Comparison of ENCODE assay signal across 2 cellular contexts in the genomic region with DNA sequence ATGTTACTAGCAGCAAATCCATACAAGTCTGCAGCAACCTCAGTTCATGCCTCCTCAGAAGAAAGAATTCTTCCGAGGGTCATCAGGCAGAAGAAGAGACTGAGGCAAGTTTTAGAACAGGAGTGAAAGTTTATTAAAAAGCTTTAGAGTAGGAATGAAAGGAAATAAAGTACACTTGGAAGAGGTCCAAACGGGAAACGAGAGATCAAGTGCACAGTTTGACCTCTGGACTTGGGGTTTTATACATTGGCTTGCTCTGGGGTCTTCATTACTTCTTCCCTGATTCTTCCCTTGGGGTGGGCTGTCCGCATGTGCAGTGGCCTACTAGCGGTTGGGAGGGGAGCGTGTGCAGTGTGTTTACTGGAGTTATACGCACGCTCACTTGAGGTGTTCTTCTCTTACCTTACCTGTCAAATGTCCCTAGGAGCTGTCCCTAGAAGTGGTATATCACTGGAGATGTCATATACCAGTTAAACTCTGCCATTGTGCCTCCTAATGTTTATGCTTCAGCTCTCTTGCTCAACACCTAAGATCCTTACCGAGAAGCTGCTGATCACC.
TF ChIP-seq lines count a peak whose summit lies in the region.

No MANE protein-coding gene starts in this region.

TF ChIP-seq in IMR-90, 13 proteins besides CTCF, POLR2A, EP300 and RAD21:
- TF ChIP-seq BHLHE40 (IDR thresholded peaks at IDR 0.05; ENCODE audit: low read depth, low read length) (no peak), CHD1 (IDR thresholded peaks at IDR 0.05; ENCODE audit: low read depth, low read length) (no peak), RCOR1 (IDR thresholded peaks at IDR 0.05; ENCODE audit: insufficient replicate concordance, low read length) (no peak), FOS (IDR thresholded peaks at IDR 0.05; ENCODE audit: low read depth, low read length) (no peak), MXI1 (IDR thresholded peaks at IDR 0.05; ENCODE audit: borderline replicate concordance, low read depth, low read length) (no peak), CEBPB (IDR thresholded peaks at IDR 0.05; ENCODE audit: low read depth, low read length) (no peak), MAFK (IDR thresholded peaks at IDR 0.05; ENCODE audit: low read depth, low read length) (no peak), MAZ (IDR thresholded peaks at IDR 0.05; ENCODE audit: borderline replicate concordance, low read depth, low read length) (no peak), SMC3 (IDR thresholded peaks at IDR 0.05; ENCODE audit: low read depth, low read length) (no peak), RFX5 (IDR thresholded peaks at IDR 0.05; ENCODE audit: low read depth, low read length) (no peak), USF2 (IDR thresholded peaks at IDR 0.05; ENCODE audit: low read depth, low read length) (no peak), NFE2L2 (IDR thresholded peaks at IDR 0.05; ENCODE audit: low read depth, low read length) (no peak)
- TF ChIP-seq, protein P1, sequence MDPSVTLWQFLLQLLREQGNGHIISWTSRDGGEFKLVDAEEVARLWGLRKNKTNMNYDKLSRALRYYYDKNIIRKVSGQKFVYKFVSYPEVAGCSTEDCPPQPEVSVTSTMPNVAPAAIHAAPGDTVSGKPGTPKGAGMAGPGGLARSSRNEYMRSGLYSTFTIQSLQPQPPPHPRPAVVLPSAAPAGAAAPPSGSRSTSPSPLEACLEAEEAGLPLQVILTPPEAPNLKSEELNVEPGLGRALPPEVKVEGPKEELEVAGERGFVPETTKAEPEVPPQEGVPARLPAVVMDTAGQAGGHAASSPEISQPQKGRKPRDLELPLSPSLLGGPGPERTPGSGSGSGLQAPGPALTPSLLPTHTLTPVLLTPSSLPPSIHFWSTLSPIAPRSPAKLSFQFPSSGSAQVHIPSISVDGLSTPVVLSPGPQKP (IDR thresholded peaks at IDR 0.05; ENCODE audit: borderline replicate concordance, low read depth, low read length), result no peak

TF ChIP-seq in SK-N-SH treated with all-trans-retinoic acid at 6 μM for 48 hours, 23 proteins besides CTCF, POLR2A, EP300 and RAD21:
- TF ChIP-seq ARNTL (CRISPR knock-in tag; IDR thresholded peaks at IDR 0.05; ENCODE audit: borderline replicate concordance, low read depth) (no peak), ZNF70 (CRISPR knock-in tag; IDR thresholded peaks at IDR 0.05) (no peak), TOX (CRISPR knock-in tag; IDR thresholded peaks at IDR 0.05; ENCODE audit: borderline replicate concordance) (no peak)
